ENCODE assay signal across 1 cellular context in genomic region chr17:32142038-32142856, GRCh38.
TF ChIP-seq lines count a peak whose summit lies in the region.

Gene RHOT1 (plus strand): TSS chr17:32142502. CDS start chr17:32142693, 191 bp downstream.

TF ChIP-seq in HepG2, 621 proteins besides CTCF, POLR2A, EP300 and RAD21 (continued from another document and continues in another):
- TF ChIP-seq ZBTB25 (CRISPR knock-in tag; IDR thresholded peaks at IDR 0.05): peak; percentile 87; the same call in 1 of the 2 replicates
- peak; percentile 95 for TF ChIP-seq MYPOP (CRISPR knock-in tag; IDR thresholded peaks at IDR 0.05)
- no peak for TF ChIP-seq ZNF550 (CRISPR knock-in tag; IDR thresholded peaks at IDR 0.05; ENCODE audit: borderline replicate concordance)
- peak; percentile 82 for TF ChIP-seq RBFOX2 (IDR thresholded peaks at IDR 0.05; ENCODE audit: low read depth, low read length)
- TF ChIP-seq ZBTB20 (CRISPR knock-in tag; IDR thresholded peaks at IDR 0.05; ENCODE audit: borderline replicate concordance, low read depth): no peak
- TF ChIP-seq KMT2B (CRISPR knock-in tag; IDR thresholded peaks at IDR 0.05): peak; percentile 38; the same call in 1 of the 2 replicates
- no peak for TF ChIP-seq GRHL1 (CRISPR knock-in tag; conservative IDR thresholded peaks at IDR 0.05)
- peak; percentile 80 for TF ChIP-seq GABPB1 (CRISPR knock-in tag; IDR thresholded peaks at IDR 0.05)
- no peak for TF ChIP-seq TMF1 (CRISPR knock-in tag; IDR thresholded peaks at IDR 0.05; ENCODE audit: low read depth)
- TF ChIP-seq AHDC1 (CRISPR knock-in tag; IDR thresholded peaks at IDR 0.05; ENCODE audit: borderline replicate concordance): no peak
- no peak for TF ChIP-seq RNF2 (conservative IDR thresholded peaks at IDR 0.05; ENCODE audit: low read depth)
- TF ChIP-seq HDAC1 (CRISPR knock-in tag; IDR thresholded peaks at IDR 0.05): 0 out of 2 replicates have a peak, but pooled peaks have one; percentile 14
- peak; percentile 79 for TF ChIP-seq ZNF749 (CRISPR knock-in tag; IDR thresholded peaks at IDR 0.05; ENCODE audit: borderline replicate concordance)
- no peak for TF ChIP-seq ZNF256 (CRISPR knock-in tag; conservative IDR thresholded peaks at IDR 0.05)
- TF ChIP-seq SPEN (CRISPR knock-in tag; IDR thresholded peaks at IDR 0.05; ENCODE audit: low read depth): peak; percentile 71
- TF ChIP-seq ZNF224 (CRISPR knock-in tag; IDR thresholded peaks at IDR 0.05): no peak
- no peak for TF ChIP-seq REL (CRISPR knock-in tag; conservative IDR thresholded peaks at IDR 0.05)
- TF ChIP-seq BORCS8-MEF2B (CRISPR knock-in tag; IDR thresholded peaks at IDR 0.05): peak; percentile 51; the same call in 1 of the 2 replicates
- TF ChIP-seq SMYD3 (CRISPR knock-in tag; IDR thresholded peaks at IDR 0.05): no peak
- no peak for TF ChIP-seq ZNF33B (CRISPR knock-in tag; IDR thresholded peaks at IDR 0.05)
- TF ChIP-seq ZNF564 (CRISPR knock-in tag; IDR thresholded peaks at IDR 0.05): no peak
- TF ChIP-seq ZBTB40 (IDR thresholded peaks at IDR 0.05): no peak
- TF ChIP-seq ZBTB40 (CRISPR knock-in tag; IDR thresholded peaks at IDR 0.05): no peak
- TF ChIP-seq PLSCR1 (CRISPR knock-in tag; IDR thresholded peaks at IDR 0.05; ENCODE audit: borderline replicate concordance): no peak
- TF ChIP-seq ZGPAT (CRISPR knock-in tag; IDR thresholded peaks at IDR 0.05): 0 out of 2 replicates have a peak, but pooled peaks have one; percentile 50
